13 cellular contexts compared by ENCODE assay signal in genomic region chr2:234212534-234212933, GRCh38.
"Had no signal": no experiment of that assay in that cellular context is flagged by ENCODE, and none has a peak within 500 bp of the region (broad histone marks: within the 10 kb centered on the region; RNA-seq: fewer than 3 reads in every experiment).

No MANE protein-coding gene starts in this region.

- H3K4me3 ChIP-seq: colonic mucosa, lower lobe of right lung, right lobe of liver had no signal

- H3K4me1 ChIP-seq: colonic mucosa, lower lobe of right lung, right lobe of liver had no signal

- H3K27me3 Mint-ChIP-seq: activated CD4-positive, alpha-beta memory T cell treated with anti-CD3 and anti-CD28 coated beads for 36 hours; type B pancreatic cell had no signal

- H3K36me3 ChIP-seq: colonic mucosa, lower lobe of right lung, neutrophil, right lobe of liver had no signal

- ATAC-seq: activated T-cell treated with anti-CD3 and anti-CD28 coated beads, Interleukin-2, amount 50 U/mL, for 72 hours had no signal

- DNase-seq: activated CD4-positive, alpha-beta memory T cell treated with anti-CD3 and anti-CD28 coated beads for 36 hours; activated CD4-positive, CD25-positive, alpha-beta regulatory T cell treated with anti-CD3 and anti-CD28 coated beads, Interleukin-2, amount 50 U/mL, for 72 hours; activated T-cell treated with anti-CD3 and anti-CD28 coated beads, Interleukin-2, amount 50 U/mL, for 72 hours; colonic mucosa; effector CD4-positive, alpha-beta T cell; foreskin melanocyte; lower lobe of right lung; midbrain; right lobe of liver; stimulated activated CD4-positive, alpha-beta T cell treated with anti-CD3 and anti-CD28 coated beads, Interleukin-12 subunit alpha, Interleukin-12 subunit beta, amount 100 ng/mL, for 4 hours; stimulated activated naive CD4-positive, alpha-beta T cell treated with Interleukin-2 at 50 U/mL for 16 hours had no signal

- H3K36me3 Mint-ChIP-seq: activated CD4-positive, alpha-beta memory T cell treated with anti-CD3 and anti-CD28 coated beads for 36 hours; type B pancreatic cell had no signal

- H3K9me3 ChIP-seq: colonic mucosa, lower lobe of right lung, neutrophil, right lobe of liver had no signal

- H3K27ac ChIP-seq: colonic mucosa, lower lobe of right lung, neutrophil, right lobe of liver had no signal

- H3K4me3 Mint-ChIP-seq: activated CD4-positive, alpha-beta memory T cell treated with anti-CD3 and anti-CD28 coated beads for 36 hours; activated T-cell treated with anti-CD3 and anti-CD28 coated beads, Interleukin-2, amount 50 U/mL, for 72 hours; type B pancreatic cell had no signal

- H3K27me3 ChIP-seq: colonic mucosa, neutrophil, right lobe of liver had no signal
